ENCODE assay signal across 27 cellular contexts in genomic region chr6:3708540-3708939, GRCh38.
"Had no signal": no experiment of that assay in that cellular context is flagged by ENCODE, and none has a peak within 500 bp of the region (broad histone marks: within the 10 kb centered on the region; RNA-seq: fewer than 3 reads in every experiment).

No MANE protein-coding gene starts in this region.

- DNase-seq: activated B cell treated with CpG ODN at 0.5 μM for 24 hours; activated CD4-positive, alpha-beta memory T cell treated with anti-CD3 and anti-CD28 coated beads for 36 hours; activated CD4-positive, alpha-beta T cell treated with anti-CD3 and anti-CD28 coated beads for 4 hours; activated CD4-positive, alpha-beta T cell treated with anti-CD3 and anti-CD28 coated beads, Interleukin-2, amount 10 ng/mL, durations not matched to agents 24 days and 14 days; activated CD4-positive, alpha-beta T cell treated with anti-CD3 and anti-CD28 coated beads, Interleukin-2, amount 50 U/mL, for 1 hour; activated CD4-positive, alpha-beta T cell treated with anti-CD3 and anti-CD28 coated beads, Interleukin-2, amount 50 U/mL, for 4 hours; activated CD4-positive, CD25-positive, alpha-beta regulatory T cell treated with anti-CD3 and anti-CD28 coated beads, Interleukin-2, amount 50 U/mL, for 72 hours; activated CD8-positive, alpha-beta memory T cell treated with anti-CD3 and anti-CD28 coated beads, Interleukin-2, amount 50 U/mL, for 48 hours; activated CD8-positive, alpha-beta T cell treated with anti-CD3 and anti-CD28 coated beads for 36 hours; activated effector memory CD4-positive, alpha-beta T cell treated with Interleukin-2 at 50 U/mL for 16 hours; activated gamma-delta T cell; activated naive CD4-positive, alpha-beta T cell treated with anti-CD3 and anti-CD28 coated beads, Interleukin-2, amount 10 ng/mL, durations not matched to agents 7 days and 5 days; activated naive CD4-positive, alpha-beta T cell treated with Interleukin-2 at 50 U/mL for 16 hours; activated naive CD8-positive, alpha-beta T cell treated with anti-CD3 and anti-CD28 coated beads, Interleukin-2, amount 10 ng/mL, durations not matched to agents 7 days and 5 days; activated naive CD8-positive, alpha-beta T cell treated with anti-CD3 and anti-CD28 coated beads, Interleukin-2, amount 50 U/mL, for 24 hours; activated T-cell treated with anti-CD3 and anti-CD28 coated beads, Interleukin-2, amount 50 U/mL, for 24 hours; activated T-cell treated with anti-CD3 and anti-CD28 coated beads, Interleukin-2, amount 50 U/mL, for 48 hours; amygdala; anterior cingulate cortex; caudate nucleus; cerebellar nuclear complex; T-helper 1 cell; T-helper 2 cell; T-helper 9 cell had no signal

- H3K27ac ChIP-seq: ascending aorta, cardiac muscle cell, VCaP had no signal

- H3K4me3 ChIP-seq: ascending aorta, cardiac muscle cell had no signal

- ATAC-seq: activated CD8-positive, alpha-beta T cell treated with anti-CD3 and anti-CD28 coated beads for 36 hours; activated naive CD8-positive, alpha-beta T cell treated with anti-CD3 and anti-CD28 coated beads, Interleukin-2, amount 50 U/mL, for 24 hours had no signal
